Comparison of ENCODE assay signal across 15 cellular contexts in genomic region chr9:110650261-110650660, GRCh38. TPM values are rescaled to one million over a fixed set of nuclear protein-coding genes. Genes with fewer than 3 reads are reported as not detected.
DNase-seq lines count a peak whose midpoint lies in the region; TF ChIP-seq lines count a peak whose summit lies in the region.
"Had no signal": no experiment of that assay in that cellular context is flagged by ENCODE, and none has a peak within 500 bp of the region (broad histone marks: within the 10 kb centered on the region; RNA-seq: fewer than 3 reads in every experiment).

No MANE protein-coding gene starts in this region.

- H3K27me3 ChIP-seq in cardiac muscle cell (peaks cover 77% of the 10 kb centered on the region), colonic mucosa (no peaks in the 10 kb centered on the region), vagina (no peaks in the 10 kb centered on the region)

- no peak overlapping the region for H3K9ac ChIP-seq in colonic mucosa (ENCODE audit: low read depth in 2 of 2, low read length in 2 of 2)

- H3K9me3 ChIP-seq in cardiac muscle cell (ENCODE audit: low read depth) (no peaks in the 10 kb centered on the region), colonic mucosa (no peaks in the 10 kb centered on the region), vagina (no peaks in the 10 kb centered on the region)
- H3K9me3 ChIP-seq: prostate gland had no signal

- no peak overlapping the region for H3K4me3 Mint-ChIP-seq in mesothelial cell of epicardium
- H3K4me3 Mint-ChIP-seq: activated B cell treated with CpG ODN at 0.5 μM for 24 hours, brain had no signal

- no peak overlapping the region for H3K27ac ChIP-seq in cardiac muscle cell
- H3K27ac ChIP-seq in colonic mucosa, result peak overlapping the region; percentile 10
- H3K27ac ChIP-seq in vagina, result peak overlapping the region; percentile 51

- peaks cover 1% of the 10 kb centered on the region for H3K36me3 Mint-ChIP-seq in mesothelial cell of epicardium
- H3K36me3 Mint-ChIP-seq: brain had no signal

- TF ChIP-seq CTCF in cardiac muscle cell (IDR thresholded peaks at IDR 0.05; ENCODE audit: low read depth, low read length) (no peak), colonic mucosa (IDR thresholded peaks at IDR 0.05) (no peak), vagina (IDR thresholded peaks at IDR 0.05) (no peak), mesothelial cell of epicardium (IDR thresholded peaks at IDR 0.05; ENCODE audit: unreplicated experiment) (no peak), GM10248 (IDR thresholded peaks at IDR 0.05; ENCODE audit: control extremely low read depth, extremely low read depth, low read depth, missing control alignments) (no peak)

- TF ChIP-seq POLR2A in vagina (IDR thresholded peaks at IDR 0.05), result no peak

- intact Hi-C loops in cardiac septum (cut with DNase I) (no loop called here), colonic mucosa (cut with DNase I) (no loop called here), vagina (cut with DNase I) (loop anchor here (5.0 kb wide), 1 partner anchor 262 kb away; no protein-coding TSS in a partner anchor)

- H3K4me3 ChIP-seq in cardiac muscle cell, result no peak overlapping the region
- H3K4me3 ChIP-seq in colonic mucosa, result no peak overlapping the region
- H3K4me3 ChIP-seq in vagina, result no peak overlapping the region
- H3K4me3 ChIP-seq: prostate gland had no signal

- DNase-seq in cardiac muscle cell (ENCODE audit: low read depth in 1 of 2, low spot score in 1 of 2), result peak; percentile 18 to 56
- DNase-seq in cardiac septum (ENCODE audit: low spot score), result no peak
- DNase-seq in colonic mucosa, result no peak
- peak; percentile 87 for DNase-seq in myocyte (ENCODE audit: low read depth)
- DNase-seq in vagina (ENCODE audit: extremely low spot score in 2 of 2), result no peak
- DNase-seq in mesothelial cell of epicardium (ENCODE audit: low spot score in 2 of 2, unreplicated experiment in 2 of 2), result no peak
- DNase-seq in DMS114 treated with DMSO at 0.1 percent for 48 hours (lab: John Stamatoyannopoulos, UW; ENCODE audit: unreplicated experiment), result no peak
- DNase-seq in GM10248 (ENCODE audit: extremely low spot score), result no peak
- DNase-seq: ACHN, activated B cell treated with CpG ODN at 0.5 μM for 24 hours, activated T-cell treated with anti-CD3 and anti-CD28 coated beads for 4 hours had no signal

- no peak overlapping the region for H3K27ac Mint-ChIP-seq in mesothelial cell of epicardium
- H3K27ac Mint-ChIP-seq: activated B cell treated with CpG ODN at 0.5 μM for 24 hours had no signal

- H3K4me1 Mint-ChIP-seq in mesothelial cell of epicardium, result peaks cover 19% of the 10 kb centered on the region
- H3K4me1 Mint-ChIP-seq: activated B cell treated with CpG ODN at 0.5 μM for 24 hours had no signal

- H3K9me3 Mint-ChIP-seq in mesothelial cell of epicardium, result peaks cover under 1% of the 10 kb centered on the region
- H3K9me3 Mint-ChIP-seq: activated B cell treated with CpG ODN at 0.5 μM for 24 hours had no signal

- POLR2A ChIA-PET in GM10248 (lab: Yijun Ruan, JAX), result no interaction called here

- H3K4me1 ChIP-seq in cardiac muscle cell (ENCODE audit: low read depth), result no peaks in the 10 kb centered on the region
- H3K4me1 ChIP-seq in colonic mucosa, result no peaks in the 10 kb centered on the region
- peaks cover 9% of the 10 kb centered on the region for H3K4me1 ChIP-seq in vagina
- H3K4me1 ChIP-seq: prostate gland had no signal

- no peaks in the 10 kb centered on the region for H3K27me3 Mint-ChIP-seq in mesothelial cell of epicardium (ENCODE audit: low read depth)
- H3K27me3 Mint-ChIP-seq: activated B cell treated with CpG ODN at 0.5 μM for 24 hours had no signal

- H3K36me3 ChIP-seq in cardiac muscle cell (no peaks in the 10 kb centered on the region), colonic mucosa (no peaks in the 10 kb centered on the region), vagina (no peaks in the 10 kb centered on the region)
- H3K36me3 ChIP-seq: prostate gland had no signal

- CTCF ChIA-PET in GM10248 (lab: Yijun Ruan, JAX), result interaction anchor here (1.0 to 2.0 kb wide), 4 partner anchors 11 to 78 kb away, joined by 3 to 8 read pairs (median 4); no protein-coding TSS in a partner anchor

RNA-seq across cellular contexts. Expression of gene MUSK, which starts 18.3 kb away (rescaled TPM):
- total RNA-seq in cardiac muscle cell (not detected in 2 replicates), cardiac septum (1.2 TPM), colonic mucosa (1 to 10 TPM in 1 of 2 donors, under 1 TPM in 1; 0.94 to 2.0 TPM), myocyte (124 and 139 TPM in 2 replicates), vagina (not detected), mesothelial cell of epicardium (0.09 to 0.32 TPM in 2 of 3 replicates, not detected in the other)
- not detected in 2 replicates for polyA plus RNA-seq in cardiac muscle cell
- polyA plus RNA-seq in myocyte (2012), result 13.5 TPM
- total RNA-seq: activated B cell treated with CpG ODN at 0.5 μM for 24 hours, G401, lung microvascular endothelial cell had no signal

Comparison
In these comparisons a context has a peak if more than half of its experiments do, and no peak if none do; other contexts are left out.
1. DNase-seq: peak in cardiac muscle cell (2 of 2) and myocyte (single experiment); none in cardiac septum (single experiment), colonic mucosa (single experiment), vagina (0 of 2), mesothelial cell of epicardium (0 of 2), DMS114 treated with DMSO at 0.1 percent for 48 hours (single experiment) and GM10248 (single experiment).
2. RNA of gene MUSK, which starts 18.3 kb away (total RNA-seq): 124 to 139 TPM in myocyte; 0.94 to 2.0 TPM in colonic mucosa, 1.2 TPM in cardiac septum (single experiment), not detected in vagina (single experiment), 0.09 to 0.32 TPM in mesothelial cell of epicardium and not detected in cardiac muscle cell; every median in the first group is over 10 times any median in the second.